ENCODE assay signal across 9 cellular contexts in the genomic region with DNA sequence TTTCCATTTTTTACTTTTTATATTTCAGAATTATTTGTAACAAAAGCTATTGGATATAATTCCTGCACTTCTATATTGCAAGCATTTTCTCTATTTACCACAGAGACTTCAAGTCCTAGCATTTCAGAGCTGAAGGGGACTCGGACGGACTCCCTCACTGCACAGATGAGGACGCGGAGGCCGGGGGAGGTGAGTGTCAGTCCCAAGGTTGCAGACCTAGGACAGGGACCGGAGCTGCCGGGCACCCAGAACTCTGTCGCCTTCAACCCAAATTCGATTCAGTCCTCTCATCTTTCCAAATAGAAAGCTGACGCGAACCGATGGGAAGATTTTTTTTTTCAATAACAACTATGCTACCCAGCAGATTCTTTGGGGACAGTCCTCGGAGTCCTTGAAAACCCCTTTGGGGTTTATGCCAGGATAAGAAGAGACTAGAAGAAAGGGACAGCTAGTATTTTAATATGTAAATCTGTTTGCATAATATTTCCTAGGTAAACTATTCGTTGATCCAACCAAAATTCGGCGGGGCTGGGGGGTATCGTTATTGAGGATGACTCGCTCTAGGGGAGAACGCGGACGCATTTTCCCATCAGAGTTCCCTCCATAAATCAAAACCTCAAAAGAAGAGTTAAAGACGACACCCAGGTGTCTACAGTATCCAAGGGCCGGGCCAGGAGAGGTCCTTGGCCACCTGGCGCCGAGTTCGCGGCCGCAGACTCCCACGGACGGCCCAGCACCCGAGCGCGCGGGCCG. TPM values are rescaled to one million over a fixed set of nuclear protein-coding genes. Genes with fewer than 3 reads are reported as not detected.
DNase-seq lines count a peak whose midpoint lies in the region; ATAC-seq and TF ChIP-seq lines count a peak whose summit lies in the region.
"Had no signal": no experiment of that assay in that cellular context is flagged by ENCODE, and none has a peak within 500 bp of the region (broad histone marks: within the 10 kb centered on the region; RNA-seq: fewer than 3 reads in every experiment).

No MANE protein-coding gene starts in this region.

- peak overlapping the region; percentile 84 for H3K14ac ChIP-seq in H9 (ENCODE audit: insufficient read depth, low read length)

- no peaks in the 10 kb centered on the region for H3K79me2 ChIP-seq in H9 (ENCODE audit: insufficient read depth, low read length)

- no peak overlapping the region for H3K56ac ChIP-seq in H9 (ENCODE audit: insufficient read length, low read depth, low read length)

- H3K27ac ChIP-seq in A673 (ENCODE audit: low read depth, low read length, poor library complexity, severe bottlenecking) (no peak overlapping the region), H9 (ENCODE audit: insufficient read length, low read depth, low read length) (no peak overlapping the region), mucosa of rectum (ENCODE audit: low read depth in 2 of 2, low read length in 2 of 2) (no peak overlapping the region)

- ATAC-seq in GM18498 (IDR thresholded peaks at IDR 0.05; ENCODE audit: unreplicated experiment) (no peak), GM18867 (IDR thresholded peaks at IDR 0.05; ENCODE audit: unreplicated experiment) (no peak), GM19395 (IDR thresholded peaks at IDR 0.05; ENCODE audit: unreplicated experiment) (no peak), HG02970 (IDR thresholded peaks at IDR 0.05; ENCODE audit: low FRiP score, unreplicated experiment) (no peak)

- H3K36me3 Mint-ChIP-seq in H9 (ENCODE audit: insufficient read depth in 1 of 3, low read depth in 3 of 3): no peaks in the 10 kb centered on the region
- no peaks in the 10 kb centered on the region for H3K36me3 Mint-ChIP-seq in MCF 10A (ENCODE audit: insufficient read depth, unreplicated experiment)

- no peak overlapping the region for H2BK120ac ChIP-seq in H9 (ENCODE audit: low read depth, low read length, poor library complexity, severe bottlenecking)

- no CpG with 5 or more reads among the region's 35 CpGs for WGBS in H9 (ENCODE audit: extremely low coverage, insufficient read length, low lambda C conversion rate)

- H3K36me3 ChIP-seq in A673 (ENCODE audit: insufficient read depth, low read length, poor library complexity, severe bottlenecking) (no peaks in the 10 kb centered on the region), mucosa of rectum (ENCODE audit: control insufficient read depth in 2 of 2, insufficient read depth in 2 of 2, low read length in 2 of 2) (no peaks in the 10 kb centered on the region)

- H2AK5ac ChIP-seq in H9 (ENCODE audit: insufficient read length, low read length): no peak overlapping the region

- no peak overlapping the region for H3T11ph ChIP-seq in H9 (ENCODE audit: low read length)

- TF ChIP-seq CTCF in A673 (conservative IDR thresholded peaks at IDR 0.05; ENCODE audit: low read depth, low read length) (no peak), H9 (conservative IDR thresholded peaks at IDR 0.05) (no peak), MCF 10A (IDR thresholded peaks at IDR 0.05; ENCODE audit: unreplicated experiment) (no peak)

- no peak overlapping the region for H2AFZ ChIP-seq in H9 (ENCODE audit: low read length)

- DNase-seq in A673 (ENCODE audit: low spot score) (no peak), H9 (no peak), MCF 10A (ENCODE audit: unreplicated experiment) (no peak)
- DNase-seq: SW 1271 had no signal

- H3K27me3 ChIP-seq in A673 (replicated peaks; ENCODE audit: insufficient read depth, low read depth, low read length, poor library complexity) (peaks cover 83% of the 10 kb centered on the region), H9 (ENCODE audit: insufficient read depth, low read length) (peaks cover 13% of the 10 kb centered on the region; the same call in 1 of the 2 replicates), mucosa of rectum (ENCODE audit: control insufficient read depth in 2 of 2, insufficient read depth in 2 of 2, low read length in 2 of 2) (peaks cover 26 to 41% of the 10 kb centered on the region in 2 donors)

- POLR2A ChIA-PET in A673 (lab: Charles Lee; ENCODE audit: low non-redundant PET): no interaction called here
- POLR2A ChIA-PET in MCF 10A (lab: Yijun Ruan, JAX): interaction anchor here (0.6 to 1.1 kb wide), 2 partner anchors 16 to 40 kb away, joined by 3 read pairs; no protein-coding TSS in a partner anchor

- H2BK5ac ChIP-seq in H9 (ENCODE audit: insufficient read length, low read length): no peak overlapping the region

- peak overlapping the region; percentile 58 to 83 for H3K4me3 Mint-ChIP-seq in H9
- H3K4me3 Mint-ChIP-seq in MCF 10A (ENCODE audit: unreplicated experiment): peak overlapping the region; percentile 44

- H4K91ac ChIP-seq in H9 (ENCODE audit: insufficient read length, low read depth, low read length): no peak overlapping the region

- no peak overlapping the region; a peak in 1 of 7 replicates for H3K27ac Mint-ChIP-seq in H9
- no peak overlapping the region for H3K27ac Mint-ChIP-seq in MCF 10A (ENCODE audit: low read depth, unreplicated experiment)

- H3K79me1 ChIP-seq in H9 (ENCODE audit: insufficient read depth, low read depth, low read length, poor library complexity, severe bottlenecking): no peaks in the 10 kb centered on the region

- H3K9me3 ChIP-seq in A673 (ENCODE audit: low read depth, low read length, poor library complexity, severe bottlenecking): no peaks in the 10 kb centered on the region
- H3K9me3 ChIP-seq in H9 (ENCODE audit: control insufficient read depth, low read depth, low read length): no peaks in the 10 kb centered on the region
- H3K9me3 ChIP-seq in mucosa of rectum (ENCODE audit: control insufficient read depth in 2 of 2, low read length in 2 of 2): peaks cover 4% of the 10 kb centered on the region in 2 donors

- no TSS peak for BruUV-seq in A673 (replicated peaks; lab: Mats Ljungman, UMichigan)
- no TSS peak for BruUV-seq in MCF 10A (replicated peaks; lab: Mats Ljungman, UMichigan)

- H2BK20ac ChIP-seq in H9 (ENCODE audit: low read depth, low read length, poor library complexity, severe bottlenecking): no peak overlapping the region

- intact Hi-C loops in A673 (cut with micrococcal nuclease; ENCODE audit: unreplicated experiment) (no loop called here), MCF 10A (cut with micrococcal nuclease) (no loop called here)

- no peak overlapping the region for H2BK15ac ChIP-seq in H9 (ENCODE audit: low read depth, low read length)

- H3K9me3 Mint-ChIP-seq in H9 (peaks cover 0 to 3% of the 10 kb centered on the region in 2 experiments; a peak in 1 of 5 replicates), MCF 10A (ENCODE audit: unreplicated experiment) (no peaks in the 10 kb centered on the region)

- H2BK12ac ChIP-seq in H9 (ENCODE audit: insufficient read length, low read depth, low read length): no peak overlapping the region

- H4K5ac ChIP-seq in H9 (ENCODE audit: insufficient read length, low read depth, low read length): no peak overlapping the region

- no peaks in the 10 kb centered on the region for H4K20me1 ChIP-seq in H9 (ENCODE audit: control insufficient read depth, insufficient read depth, insufficient read length)

- H4K8ac ChIP-seq in H9 (replicated peaks; ENCODE audit: insufficient read length, low read depth, low read length): no peak overlapping the region

- peaks cover 9 to 10% of the 10 kb centered on the region in 2 experiments; a peak in 3 of 4 replicates for H3K4me1 Mint-ChIP-seq in H9
- no peaks in the 10 kb centered on the region for H3K4me1 Mint-ChIP-seq in MCF 10A (ENCODE audit: insufficient read depth, unreplicated experiment)

- H3K23ac ChIP-seq in H9 (ENCODE audit: insufficient read length, low read depth, low read length): no peak overlapping the region

- peaks cover 17% of the 10 kb centered on the region for H3K23me2 ChIP-seq in H9 (ENCODE audit: insufficient read length, low read depth, low read length, poor library complexity, severe bottlenecking)

- peaks cover 95% of the 10 kb centered on the region for H3K27me3 Mint-ChIP-seq in H9 (ENCODE audit: low read depth)
- H3K27me3 Mint-ChIP-seq in MCF 10A (ENCODE audit: insufficient read depth, unreplicated experiment): peaks cover 80% of the 10 kb centered on the region

- H3K4ac ChIP-seq in H9 (ENCODE audit: low read depth, low read length): no peak overlapping the region

- CTCF ChIA-PET in A673 (lab: Charles Lee): no interaction called here
- CTCF ChIA-PET in MCF 10A (lab: Yijun Ruan, JAX): no interaction called here

- no peak overlapping the region for H3K18ac ChIP-seq in H9 (ENCODE audit: insufficient read length, low read depth, low read length)

- H3K4me1 ChIP-seq in A673 (ENCODE audit: insufficient read depth, low read length, poor library complexity, severe bottlenecking): peaks cover 7% of the 10 kb centered on the region
- no peaks in the 10 kb centered on the region for H3K4me1 ChIP-seq in H9 (ENCODE audit: insufficient read depth, low read length)
- H3K4me1 ChIP-seq in mucosa of rectum (ENCODE audit: control insufficient read depth in 2 of 2, insufficient read depth in 2 of 2, low read length in 2 of 2): peaks cover 0 to 7% of the 10 kb centered on the region in 2 donors

- H3K4me3 ChIP-seq in A673 (ENCODE audit: low read depth, low read length, poor library complexity, severe bottlenecking) (peak overlapping the region; percentile 41), mucosa of rectum (ENCODE audit: low read length in 2 of 2) (peak overlapping the region; percentile 37 to 39)

- no peak overlapping the region for H3K9ac ChIP-seq in H9 (ENCODE audit: extremely low read depth, insufficient read length, low read length)
- H3K9ac ChIP-seq in mucosa of rectum (ENCODE audit: low read depth in 1 of 2, low read length in 2 of 2): no peak overlapping the region

- H3K4me2 ChIP-seq in H9 (ENCODE audit: insufficient read depth, insufficient read length, low read length): peak overlapping the region; percentile 45

RNA-seq across cellular contexts. Expression of gene FLT3, which starts 0.8 kb away (rescaled TPM):
- total RNA-seq in A673 (2021) (0.15 and 0.22 TPM in 2 replicates), H9 (2021) (0.33 and 0.44 TPM in 2 replicates), MCF 10A (2022) (not detected in 2 replicates)

RNA-seq across cellular contexts. Expression of gene PAN3, which starts 38.8 kb away (rescaled TPM):
- total RNA-seq in A673 (2021): 41.5 and 46.1 TPM in 2 replicates
- 47.8 and 48.5 TPM in 2 replicates for total RNA-seq in H9 (2021)
- 32.9 and 33.0 TPM in 2 replicates for total RNA-seq in MCF 10A (2022)
